ENCODE assay signal across 19 cellular contexts in the genomic region with DNA sequence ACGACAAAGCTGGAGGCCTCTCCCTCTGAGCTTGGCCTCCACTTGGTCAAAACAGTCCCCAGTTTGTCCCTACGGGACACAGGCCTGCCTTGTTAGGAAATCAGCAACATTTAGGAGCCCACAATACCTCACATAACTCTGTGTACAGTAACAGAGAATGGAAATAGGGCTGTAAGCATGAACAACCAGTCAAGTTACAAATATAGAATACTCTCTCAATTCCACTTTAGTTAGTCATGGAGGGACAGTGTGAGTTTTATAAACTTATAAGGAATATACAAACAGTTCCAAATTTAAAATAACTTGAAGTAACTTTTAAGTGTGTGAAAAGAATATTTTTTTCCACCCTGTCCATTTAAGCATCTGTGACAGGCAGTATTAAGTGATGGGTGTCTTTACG.
DNase-seq lines count a peak whose midpoint lies in the region; ATAC-seq and TF ChIP-seq lines count a peak whose summit lies in the region.
"Had no signal": no experiment of that assay in that cellular context is flagged by ENCODE, and none has a peak within 500 bp of the region (broad histone marks: within the 10 kb centered on the region; RNA-seq: fewer than 3 reads in every experiment).

No MANE protein-coding gene starts in this region.

- H3K79me2 ChIP-seq in OCI-LY7 (ENCODE audit: insufficient read depth, low read depth, low read length) = no peaks in the 10 kb centered on the region

- no TSS peak for BruUV-seq in OCI-LY7 (replicated peaks; lab: Mats Ljungman, UMichigan)

- no peak for ATAC-seq in HG03457 (IDR thresholded peaks at IDR 0.05; ENCODE audit: unreplicated experiment)
- ATAC-seq: activated CD4-positive, CD25-positive, alpha-beta regulatory T cell treated with anti-CD3 and anti-CD28 coated beads, Interleukin-2, amount 50 U/mL, for 24 hours; left lobe of liver; PC-3 had no signal

- CTCF ChIA-PET in OCI-LY7 (lab: Charles Lee; ENCODE audit: unreplicated experiment) = no interaction called here

- POLR2A ChIA-PET in OCI-LY7 (lab: Charles Lee) = no interaction called here

- no peak for DNase-seq in cardiac muscle cell (ENCODE audit: low read depth in 1 of 2, low spot score in 1 of 2)
- DNase-seq in cardiac septum (ENCODE audit: low spot score) = no peak
- peak; percentile 70 for DNase-seq in myocyte (ENCODE audit: low read depth)
- DNase-seq in T-helper 2 cell = no peak
- DNase-seq in stimulated activated naive CD4-positive, alpha-beta T cell treated with Interleukin-2 at 50 U/mL for 16 hours (lab: John Stamatoyannopoulos, UW) = no peak
- no peak for DNase-seq in OCI-LY7 (ENCODE audit: low spot score)
- DNase-seq: activated naive CD4-positive, alpha-beta T cell; H7; naive B cell; NCI-H146; NCI-H524; PC-3; stimulated activated CD4-positive, alpha-beta T cell treated with anti-CD3 and anti-CD28 coated beads, Interleukin-2, amount 100 ng/mL, for 24 hours had no signal

- no peak overlapping the region for H2AFZ ChIP-seq in OCI-LY7 (ENCODE audit: low read length)
- H2AFZ ChIP-seq: hepatocyte had no signal

- WGBS in esophagus, 2 donors = 75 to 77% methylated on average over 3 of the region's 3 CpGs

- no peaks in the 10 kb centered on the region for H3K9me2 ChIP-seq in OCI-LY7 (ENCODE audit: insufficient read depth, low read length)

- intact Hi-C loops in cardiac septum (cut with DNase I) = no loop called here
- intact Hi-C loops in OCI-LY7 (cut with micrococcal nuclease; ENCODE audit: unreplicated experiment) = no loop called here

- H3K4me2 ChIP-seq in OCI-LY7 (ENCODE audit: low read length) = no peak overlapping the region
- H3K4me2 ChIP-seq: hepatocyte, KMS-11 had no signal

- no peaks in the 10 kb centered on the region for H3K36me3 ChIP-seq in cardiac muscle cell
- no peaks in the 10 kb centered on the region for H3K36me3 ChIP-seq in esophagus (ENCODE audit: control insufficient read depth in 2 of 2, insufficient read depth in 2 of 2, low read length in 1 of 2)
- no peaks in the 10 kb centered on the region for H3K36me3 ChIP-seq in OCI-LY7 (ENCODE audit: insufficient read depth, low read length)

- H3K27ac ChIP-seq in cardiac muscle cell (peak overlapping the region; percentile 10), esophagus (ENCODE audit: low read depth in 2 of 2, low read length in 1 of 2) (peak overlapping the region; percentile 9 to 30), OCI-LY7 (ENCODE audit: low read depth, low read length, poor library complexity, severe bottlenecking) (no peak overlapping the region)
- H3K27ac ChIP-seq: hepatocyte, KMS-11 had no signal

- TF ChIP-seq CTCF in cardiac muscle cell (IDR thresholded peaks at IDR 0.05; ENCODE audit: low read depth, low read length) (no peak), OCI-LY7 (conservative IDR thresholded peaks at IDR 0.05; ENCODE audit: low read length) (no peak)

- no peak overlapping the region for H3K4me3 ChIP-seq in cardiac muscle cell
- H3K4me3 ChIP-seq in esophagus (ENCODE audit: low read depth in 1 of 2, low read length in 2 of 2) = no peak overlapping the region
- no peak overlapping the region for H3K4me3 ChIP-seq in OCI-LY7 (ENCODE audit: low read depth, low read length, poor library complexity, severe bottlenecking)
- H3K4me3 ChIP-seq: hepatocyte had no signal

- no peaks in the 10 kb centered on the region for H3K9me3 ChIP-seq in cardiac muscle cell (ENCODE audit: low read depth)
- H3K9me3 ChIP-seq in esophagus (ENCODE audit: control insufficient read depth in 2 of 2, insufficient read depth in 1 of 2, low read depth in 1 of 2, low read length in 1 of 2) = no peaks in the 10 kb centered on the region
- no peaks in the 10 kb centered on the region for H3K9me3 ChIP-seq in OCI-LY7 (ENCODE audit: low read length)

- H3K27me3 ChIP-seq in cardiac muscle cell (no peaks in the 10 kb centered on the region), esophagus (ENCODE audit: control insufficient read depth in 1 of 2, insufficient read depth in 2 of 2, low read length in 2 of 2) (no peaks in the 10 kb centered on the region)
- H3K27me3 ChIP-seq: hepatocyte had no signal

- H3K4me1 ChIP-seq in cardiac muscle cell (ENCODE audit: low read depth) (peaks cover 48% of the 10 kb centered on the region), esophagus (ENCODE audit: control insufficient read depth in 2 of 2, insufficient read depth in 2 of 2, low read length in 1 of 2) (peaks cover 0 to 2% of the 10 kb centered on the region in 2 donors), OCI-LY7 (ENCODE audit: insufficient read depth, low read length, poor library complexity, severe bottlenecking) (peaks cover 14% of the 10 kb centered on the region)

- H4K20me1 ChIP-seq in OCI-LY7 (ENCODE audit: insufficient read depth, low read length) = no peaks in the 10 kb centered on the region; the same call in 1 of the 2 replicates
